In genomic region chrX:24464498-24464835, GRCh38 we compare ENCODE assay signal across 8 cellular contexts. TPM values are rescaled to one million over a fixed set of nuclear protein-coding genes. Genes with fewer than 3 reads are reported as not detected.
DNase-seq lines count a peak whose midpoint lies in the region; ATAC-seq lines count a peak whose summit lies in the region.

No MANE protein-coding gene starts in this region.

- H3K9me3 Mint-ChIP-seq in T-helper 1 cell treated with Interleukin-12 subunit alpha and Interleukin-12 subunit beta and Interleukin-4 antibody, amounts not matched to agents 30 μg/mL and 1 μg/mL, for 36 hours, result no peaks in the 10 kb centered on the region
- H3K9me3 Mint-ChIP-seq in activated naive CD8-positive, alpha-beta T cell treated with anti-CD3 and anti-CD28 coated beads, Interleukin-2, amount 10 ng/mL, durations not matched to agents 7 days and 5 days, result no peaks in the 10 kb centered on the region

- no peak for ATAC-seq in activated naive CD8-positive, alpha-beta T cell treated with anti-CD3 and anti-CD28 coated beads, Interleukin-2, amount 10 ng/mL, durations not matched to agents 7 days and 5 days (ENCODE audit: low read depth)
- ATAC-seq in HG02588 (IDR thresholded peaks at IDR 0.05; ENCODE audit: unreplicated experiment) (no peak), GM18517 (IDR thresholded peaks at IDR 0.05; ENCODE audit: unreplicated experiment) (no peak)

- H3K36me3 Mint-ChIP-seq in T-helper 1 cell treated with Interleukin-12 subunit alpha and Interleukin-12 subunit beta and Interleukin-4 antibody, amounts not matched to agents 30 μg/mL and 1 μg/mL, for 36 hours (ENCODE audit: low read depth), result peaks cover 4% of the 10 kb centered on the region
- no peaks in the 10 kb centered on the region for H3K36me3 Mint-ChIP-seq in activated naive CD8-positive, alpha-beta T cell treated with anti-CD3 and anti-CD28 coated beads, Interleukin-2, amount 10 ng/mL, durations not matched to agents 7 days and 5 days

- H3K27ac Mint-ChIP-seq in T-helper 1 cell treated with Interleukin-12 subunit alpha and Interleukin-12 subunit beta and Interleukin-4 antibody, amounts not matched to agents 30 μg/mL and 1 μg/mL, for 36 hours, result peak overlapping the region; percentile 93
- H3K27ac Mint-ChIP-seq in activated naive CD8-positive, alpha-beta T cell treated with anti-CD3 and anti-CD28 coated beads, Interleukin-2, amount 10 ng/mL, durations not matched to agents 7 days and 5 days, result peak overlapping the region; percentile 91

- DNase-seq in T-helper 1 cell, result no peak
- DNase-seq in activated naive CD8-positive, alpha-beta T cell treated with anti-CD3 and anti-CD28 coated beads, Interleukin-2, amount 10 ng/mL, durations not matched to agents 7 days and 5 days, result no peak
- no peak for DNase-seq in substantia nigra (lab: John Stamatoyannopoulos, UW)
- DNase-seq in NOMO-1 (lab: John Stamatoyannopoulos, UW; ENCODE audit: unreplicated experiment in 2 of 2), result no peak

- POLR2A ChIA-PET in activated naive CD8-positive, alpha-beta T cell treated with anti-CD3 and anti-CD28 coated beads, Interleukin-2, amount 10 ng/mL, durations not matched to agents 7 days and 5 days (lab: Charles Lee), result interaction anchor here (1.1 to 2.7 kb wide), 4 partner anchors 15 to 34 kb away, joined by 3 to 46 read pairs (median 4); no protein-coding TSS in a partner anchor

- H3K27me3 Mint-ChIP-seq in T-helper 1 cell treated with Interleukin-12 subunit alpha and Interleukin-12 subunit beta and Interleukin-4 antibody, amounts not matched to agents 30 μg/mL and 1 μg/mL, for 36 hours (ENCODE audit: low read depth), result no peaks in the 10 kb centered on the region
- no peaks in the 10 kb centered on the region for H3K27me3 Mint-ChIP-seq in activated naive CD8-positive, alpha-beta T cell treated with anti-CD3 and anti-CD28 coated beads, Interleukin-2, amount 10 ng/mL, durations not matched to agents 7 days and 5 days

- peaks cover 23% of the 10 kb centered on the region for H3K4me1 Mint-ChIP-seq in T-helper 1 cell treated with Interleukin-12 subunit alpha and Interleukin-12 subunit beta and Interleukin-4 antibody, amounts not matched to agents 30 μg/mL and 1 μg/mL, for 36 hours (ENCODE audit: low read depth)
- peaks cover 25% of the 10 kb centered on the region for H3K4me1 Mint-ChIP-seq in activated naive CD8-positive, alpha-beta T cell treated with anti-CD3 and anti-CD28 coated beads, Interleukin-2, amount 10 ng/mL, durations not matched to agents 7 days and 5 days

- no peaks in the 10 kb centered on the region for H3K27me3 ChIP-seq in layer of hippocampus (ENCODE audit: control insufficient read depth, insufficient read depth, low read length)

- H3K27ac ChIP-seq in layer of hippocampus (ENCODE audit: low read depth, low read length), result peak overlapping the region; percentile 48
- peak overlapping the region; percentile 35 for H3K27ac ChIP-seq in substantia nigra (ENCODE audit: low read depth, low read length, poor library complexity, severe bottlenecking)

- peak overlapping the region; percentile 84 for H3K4me3 Mint-ChIP-seq in T-helper 1 cell treated with Interleukin-12 subunit alpha and Interleukin-12 subunit beta and Interleukin-4 antibody, amounts not matched to agents 30 μg/mL and 1 μg/mL, for 36 hours
- H3K4me3 Mint-ChIP-seq in activated naive CD8-positive, alpha-beta T cell treated with anti-CD3 and anti-CD28 coated beads, Interleukin-2, amount 10 ng/mL, durations not matched to agents 7 days and 5 days, result peak overlapping the region; percentile 86

RNA-seq across cellular contexts. Expression of gene PDK3, which starts 0.6 kb away (rescaled TPM):
- total RNA-seq in activated naive CD8-positive, alpha-beta T cell treated with anti-CD3 and anti-CD28 coated beads, Interleukin-2, amount 10 ng/mL, durations not matched to agents 7 days and 5 days, result 10 to 100 TPM; 32.1 to 32.4 TPM
